Comparison of ENCODE assay signal across 9 cellular contexts in the genomic region with DNA sequence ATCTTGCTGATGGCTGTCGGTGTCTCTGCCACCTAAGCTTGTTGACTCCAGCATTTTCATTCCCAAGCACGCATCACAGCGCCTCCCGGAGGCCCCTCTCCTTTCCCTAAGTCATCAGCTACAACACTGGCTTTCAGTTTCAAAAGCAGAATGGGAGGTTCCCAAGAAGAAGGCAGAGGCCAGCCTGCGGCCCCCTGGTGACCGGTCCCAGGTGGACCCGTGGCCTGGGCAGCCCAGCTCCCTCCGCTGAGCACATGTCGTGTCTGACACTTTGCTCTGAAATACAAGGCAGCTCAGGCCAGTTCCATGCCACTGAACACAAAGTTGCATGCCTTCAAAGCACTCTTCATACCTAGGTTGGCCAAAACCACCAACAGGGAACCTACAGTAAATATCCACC. TPM values are rescaled to one million over a fixed set of nuclear protein-coding genes. Genes with fewer than 3 reads are reported as not detected.
DNase-seq lines count a peak whose midpoint lies in the region; ATAC-seq and TF ChIP-seq lines count a peak whose summit lies in the region.
"Had no signal": no experiment of that assay in that cellular context is flagged by ENCODE, and none has a peak within 500 bp of the region (broad histone marks: within the 10 kb centered on the region; RNA-seq: fewer than 3 reads in every experiment).

No MANE protein-coding gene starts in this region.

- H3K9me3 Mint-ChIP-seq in activated naive CD4-positive, alpha-beta T cell treated with anti-CD3 and anti-CD28 coated beads, Interleukin-2, amount 10 ng/mL, durations not matched to agents 7 days and 5 days = no peaks in the 10 kb centered on the region
- H3K9me3 Mint-ChIP-seq in activated naive CD4-positive, alpha-beta T cell treated with anti-CD3 and anti-CD28 coated beads for 36 hours = no peaks in the 10 kb centered on the region

- H3K4me1 ChIP-seq in transverse colon = peaks cover 39 to 53% (median 47%) of the 10 kb centered on the region in 4 donors

- 62% methylated on average over 9 of the region's 9 CpGs; no CpG with 5 or more reads in 1 of the 2 donors for WGBS in transverse colon (ENCODE audit: low coverage in 1 of 2), 2 donors

- peak overlapping the region; percentile 80 for H3K27ac Mint-ChIP-seq in activated naive CD4-positive, alpha-beta T cell treated with anti-CD3 and anti-CD28 coated beads, Interleukin-2, amount 10 ng/mL, durations not matched to agents 7 days and 5 days
- no peak overlapping the region for H3K27ac Mint-ChIP-seq in activated naive CD4-positive, alpha-beta T cell treated with anti-CD3 and anti-CD28 coated beads for 36 hours

- no peaks in the 10 kb centered on the region for H3K9me3 ChIP-seq in transverse colon

- TF ChIP-seq POLR2A in transverse colon (IDR thresholded peaks at IDR 0.05) = no peak

- no peak for DNase-seq in activated naive CD4-positive, alpha-beta T cell treated with anti-CD3 and anti-CD28 coated beads, Interleukin-2, amount 10 ng/mL, durations not matched to agents 7 days and 5 days
- no peak for DNase-seq in activated naive CD4-positive, alpha-beta T cell treated with anti-CD3 and anti-CD28 coated beads for 36 hours
- peak; percentile 77 for DNase-seq in cerebellar cortex (ENCODE audit: low spot score)
- DNase-seq in left lobe of liver (ENCODE audit: low spot score) = peak; percentile 55
- no peak for DNase-seq in transverse colon
- no peak for DNase-seq in NCI-H1092 (lab: John Stamatoyannopoulos, UW)
- DNase-seq in NCI-H2029 (lab: John Stamatoyannopoulos, UW) = no peak
- DNase-seq: activated gamma-delta T cell had no signal

- H3K27me3 ChIP-seq in transverse colon = no peaks in the 10 kb centered on the region

- TF ChIP-seq CTCF in transverse colon (IDR thresholded peaks at IDR 0.05) = peak in 1 of 5 experiments; percentile 8

- peaks cover 8% of the 10 kb centered on the region for H3K4me1 Mint-ChIP-seq in activated naive CD4-positive, alpha-beta T cell treated with anti-CD3 and anti-CD28 coated beads, Interleukin-2, amount 10 ng/mL, durations not matched to agents 7 days and 5 days
- H3K4me1 Mint-ChIP-seq in activated naive CD4-positive, alpha-beta T cell treated with anti-CD3 and anti-CD28 coated beads for 36 hours (ENCODE audit: low read depth) = peaks cover 35% of the 10 kb centered on the region

- peak overlapping the region; percentile 80 to 88 (median 85) for H3K27ac ChIP-seq in transverse colon

- CTCF ChIA-PET in activated naive CD4-positive, alpha-beta T cell treated with anti-CD3 and anti-CD28 coated beads, Interleukin-2, amount 10 ng/mL, durations not matched to agents 7 days and 5 days (lab: Charles Lee) = interaction anchor here (0.8 to 2.2 kb wide), 4 partner anchors 11 to 53 kb away, joined by 3 to 7 read pairs (median 4); no protein-coding TSS in a partner anchor
- CTCF ChIA-PET in activated naive CD4-positive, alpha-beta T cell treated with anti-CD3 and anti-CD28 coated beads for 36 hours (lab: Charles Lee) = interaction anchor here (1.1 kb wide), 1 partner anchor 97 kb away, joined by 3 read pairs; no protein-coding TSS in a partner anchor

- in situ Hi-C loops in transverse colon (cut with MboI; ENCODE audit: low pct_ligation_motif_present in 1 of 4, low pct_unique_long_range_greater_than_20kb in 1 of 4, low sequenced_read_pairs in 3 of 4) = no loop called here

- intact Hi-C loops in activated naive CD4-positive, alpha-beta T cell treated with anti-CD3 and anti-CD28 coated beads for 36 hours (cut with micrococcal nuclease) = loop anchor here (10.0 kb wide), 1 partner anchor 234 kb away; a partner anchor contains a TSS
- intact Hi-C loops in transverse colon (cut with DNase I; ENCODE audit: low total_unique reads) = no loop called here

- H3K4me3 ChIP-seq in transverse colon = peak overlapping the region in 1 of 4 donors; percentile 28

- no peaks in the 10 kb centered on the region for H3K27me3 Mint-ChIP-seq in activated naive CD4-positive, alpha-beta T cell treated with anti-CD3 and anti-CD28 coated beads, Interleukin-2, amount 10 ng/mL, durations not matched to agents 7 days and 5 days
- no peaks in the 10 kb centered on the region for H3K27me3 Mint-ChIP-seq in activated naive CD4-positive, alpha-beta T cell treated with anti-CD3 and anti-CD28 coated beads for 36 hours (ENCODE audit: low read depth)

- H3K36me3 ChIP-seq in transverse colon = peaks cover 0 to 13% (median 0%) of the 10 kb centered on the region in 4 donors

- no peak for TF ChIP-seq EP300 in transverse colon (IDR thresholded peaks at IDR 0.05; ENCODE audit: low read depth)

- H3K4me3 Mint-ChIP-seq in activated naive CD4-positive, alpha-beta T cell treated with anti-CD3 and anti-CD28 coated beads, Interleukin-2, amount 10 ng/mL, durations not matched to agents 7 days and 5 days = no peak overlapping the region
- no peak overlapping the region for H3K4me3 Mint-ChIP-seq in activated naive CD4-positive, alpha-beta T cell treated with anti-CD3 and anti-CD28 coated beads for 36 hours

- H3K36me3 Mint-ChIP-seq in activated naive CD4-positive, alpha-beta T cell treated with anti-CD3 and anti-CD28 coated beads, Interleukin-2, amount 10 ng/mL, durations not matched to agents 7 days and 5 days = peaks cover 20% of the 10 kb centered on the region
- H3K36me3 Mint-ChIP-seq in activated naive CD4-positive, alpha-beta T cell treated with anti-CD3 and anti-CD28 coated beads for 36 hours (ENCODE audit: low read depth) = peaks cover 17% of the 10 kb centered on the region

- ATAC-seq in left lobe of liver (peak; percentile 1), HG02970 (IDR thresholded peaks at IDR 0.05; ENCODE audit: low FRiP score, unreplicated experiment) (no peak)

RNA-seq across cellular contexts. Expression of a gene that starts 8.5 kb away (rescaled TPM):
- 10 to 100 TPM; 30.6 to 31.3 TPM for total RNA-seq in activated naive CD4-positive, alpha-beta T cell treated with anti-CD3 and anti-CD28 coated beads for 36 hours
- 21.8 TPM for total RNA-seq in left lobe of liver
- total RNA-seq in transverse colon = 10 to 100 TPM; 12.3 to 34.6 (median 19.7) TPM

Comparison
In these comparisons a context has a peak if more than half of its experiments do, and no peak if none do; other contexts are left out.
1. DNase-seq: peak in cerebellar cortex (single experiment) and left lobe of liver (single experiment); none in activated naive CD4-positive, alpha-beta T cell treated with anti-CD3 and anti-CD28 coated beads, Interleukin-2, amount 10 ng/mL, durations not matched to agents 7 days and 5 days (single experiment), activated naive CD4-positive, alpha-beta T cell treated with anti-CD3 and anti-CD28 coated beads for 36 hours (single experiment), transverse colon (single experiment), NCI-H1092 (single experiment) and NCI-H2029 (single experiment).